In the genomic region with DNA sequence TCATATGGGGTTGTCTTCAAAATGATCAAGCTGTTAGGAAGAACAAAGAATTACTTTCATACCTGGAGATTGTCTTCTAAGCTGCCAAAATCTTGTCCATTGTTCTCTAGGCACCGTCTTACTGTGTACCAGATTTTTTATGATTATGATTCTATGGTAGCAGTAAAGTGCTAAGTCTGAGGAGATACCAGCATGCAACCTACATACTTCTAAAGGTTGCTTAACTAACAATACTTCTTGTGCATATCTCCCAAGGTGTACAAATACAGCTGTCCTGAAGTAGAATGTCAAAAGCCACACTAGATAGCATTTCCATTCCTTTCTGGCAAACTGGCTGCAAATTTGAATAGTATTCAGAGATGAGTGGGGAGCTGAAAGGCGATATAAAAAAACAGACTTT, we compare ENCODE assay signal across 28 cellular contexts.
"Had no signal": no experiment of that assay in that cellular context is flagged by ENCODE, and none has a peak within 500 bp of the region (broad histone marks: within the 10 kb centered on the region; RNA-seq: fewer than 3 reads in every experiment).

No MANE protein-coding gene starts in this region.

- H3K9me3 Mint-ChIP-seq: activated CD4-positive, alpha-beta memory T cell treated with anti-CD3 and anti-CD28 coated beads, Interleukin-2, amount 10 ng/mL, durations not matched to agents 7 days and 5 days; activated naive CD4-positive, alpha-beta T cell treated with anti-CD3 and anti-CD28 coated beads, Interleukin-2, amount 10 ng/mL, durations not matched to agents 7 days and 5 days; activated naive CD8-positive, alpha-beta T cell treated with anti-CD3 and anti-CD28 coated beads, Interleukin-2, amount 10 ng/mL, durations not matched to agents 7 days and 5 days; activated T-helper 2 cell treated with anti-CD3 and anti-CD28 coated beads, Interferon-gamma antibody, Interleukin-2, Interleukin-4, amounts not matched to agents 10 μg/mL and 5 μg/mL and 100 μg/mL, durations not matched to agents 14 hours and 24 hours and 36 hours; T-cell had no signal

- H3K9me3 ChIP-seq: adrenal gland had no signal

- H3K27me3 Mint-ChIP-seq: activated CD4-positive, alpha-beta T cell treated with anti-CD3 and anti-CD28 coated beads for 36 hours; T-cell had no signal

- H3K36me3 ChIP-seq: adrenal gland, WERI-Rb-1 had no signal

- H3K4me1 ChIP-seq: adrenal gland had no signal

- DNase-seq: activated CD4-positive, alpha-beta memory T cell treated with anti-CD3 and anti-CD28 coated beads, Interleukin-2, amount 10 ng/mL, durations not matched to agents 7 days and 5 days; activated CD4-positive, alpha-beta T cell treated with anti-CD3 and anti-CD28 coated beads for 36 hours; activated CD4-positive, alpha-beta T cell treated with anti-CD3 and anti-CD28 coated beads, Interleukin-2, amount 50 U/mL, for 1 hour; activated gamma-delta T cell treated with Interleukin-2 at 50 U/mL for 16 hours; activated naive CD4-positive, alpha-beta T cell treated with anti-CD3 and anti-CD28 coated beads, Interleukin-2, amount 10 ng/mL, durations not matched to agents 7 days and 5 days; activated naive CD8-positive, alpha-beta T cell treated with anti-CD3 and anti-CD28 coated beads, Interleukin-2, amount 10 ng/mL, durations not matched to agents 7 days and 5 days; activated T-cell treated with anti-CD3 and anti-CD28 coated beads for 4 hours; activated T-cell treated with anti-CD3 and anti-CD28 coated beads, Interleukin-2, amount 50 U/mL, for 48 hours; adrenal gland; anterior cingulate cortex; cerebellar nuclear complex; Karpas-422; MM.1S; NCI-H2029; NCI-H2107; NCI-H2171 treated with DMSO at 0.1 percent for 48 hours; NCI-H345; NCI-H510A; NCI-H69; SIG-M5; T-cell; T-helper 2 cell; T1000; WERI-Rb-1 had no signal

- H3K4me3 Mint-ChIP-seq: activated CD4-positive, alpha-beta memory T cell treated with anti-CD3 and anti-CD28 coated beads, Interleukin-2, amount 10 ng/mL, durations not matched to agents 7 days and 5 days; activated CD4-positive, alpha-beta T cell treated with anti-CD3 and anti-CD28 coated beads for 36 hours; activated naive CD4-positive, alpha-beta T cell treated with anti-CD3 and anti-CD28 coated beads, Interleukin-2, amount 10 ng/mL, durations not matched to agents 7 days and 5 days; activated naive CD8-positive, alpha-beta T cell treated with anti-CD3 and anti-CD28 coated beads, Interleukin-2, amount 10 ng/mL, durations not matched to agents 7 days and 5 days; T-cell had no signal

- H3K36me3 Mint-ChIP-seq: activated naive CD4-positive, alpha-beta T cell treated with anti-CD3 and anti-CD28 coated beads, Interleukin-2, amount 10 ng/mL, durations not matched to agents 7 days and 5 days; activated naive CD8-positive, alpha-beta T cell treated with anti-CD3 and anti-CD28 coated beads, Interleukin-2, amount 10 ng/mL, durations not matched to agents 7 days and 5 days; T-cell had no signal

- FAIRE-seq: K562, TTC549 had no signal

- H3K27me3 ChIP-seq: adrenal gland had no signal

- H3K27ac ChIP-seq: SK-N-MC, WERI-Rb-1 had no signal

- H3K4me1 Mint-ChIP-seq: activated CD4-positive, alpha-beta memory T cell treated with anti-CD3 and anti-CD28 coated beads, Interleukin-2, amount 10 ng/mL, durations not matched to agents 7 days and 5 days; activated CD4-positive, alpha-beta T cell treated with anti-CD3 and anti-CD28 coated beads for 36 hours; T-cell had no signal

- H3K4me3 ChIP-seq: adrenal gland, K562, SK-N-MC had no signal

- ATAC-seq: activated CD4-positive, alpha-beta T cell treated with anti-CD3 and anti-CD28 coated beads for 36 hours; K562; T-cell had no signal

- H3K27ac Mint-ChIP-seq: activated CD4-positive, alpha-beta memory T cell treated with anti-CD3 and anti-CD28 coated beads, Interleukin-2, amount 10 ng/mL, durations not matched to agents 7 days and 5 days; activated CD4-positive, alpha-beta T cell treated with anti-CD3 and anti-CD28 coated beads for 36 hours; activated naive CD4-positive, alpha-beta T cell treated with anti-CD3 and anti-CD28 coated beads, Interleukin-2, amount 10 ng/mL, durations not matched to agents 7 days and 5 days; activated naive CD8-positive, alpha-beta T cell treated with anti-CD3 and anti-CD28 coated beads, Interleukin-2, amount 10 ng/mL, durations not matched to agents 7 days and 5 days; activated T-helper 2 cell treated with anti-CD3 and anti-CD28 coated beads, Interferon-gamma antibody, Interleukin-2, Interleukin-4, amounts not matched to agents 10 μg/mL and 5 μg/mL and 100 μg/mL, durations not matched to agents 14 hours and 24 hours and 36 hours; T-cell had no signal
